Comparison of ENCODE assay signal across 23 cellular contexts in the genomic region with DNA sequence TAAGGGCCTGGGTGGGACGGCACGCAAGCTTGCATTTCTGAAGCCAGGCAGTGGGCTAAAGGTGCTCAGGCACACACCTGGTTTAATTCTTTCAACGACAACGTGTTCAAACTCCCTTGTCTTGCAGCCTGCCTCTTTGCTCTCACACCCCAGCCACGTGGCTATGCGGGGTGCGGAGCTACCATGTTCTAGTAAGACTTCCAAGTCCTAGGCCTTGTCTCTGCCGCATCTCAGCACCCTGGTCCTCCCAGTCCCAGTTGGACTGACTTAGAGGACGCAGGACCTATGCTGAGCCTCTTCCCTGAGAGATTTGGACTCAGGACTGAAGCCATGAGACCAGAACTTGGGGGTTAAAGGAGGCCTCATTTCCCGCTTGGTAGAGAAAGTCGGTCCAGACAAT.
"Had no signal": no experiment of that assay in that cellular context is flagged by ENCODE, and none has a peak within 500 bp of the region (broad histone marks: within the 10 kb centered on the region; RNA-seq: fewer than 3 reads in every experiment).

No MANE protein-coding gene starts in this region.

- DNase-seq: activated B cell treated with CpG ODN at 0.5 μM for 24 hours; activated CD4-positive, alpha-beta T cell treated with anti-CD3 and anti-CD28 coated beads for 1 hour; activated CD4-positive, alpha-beta T cell treated with anti-CD3 and anti-CD28 coated beads, Interleukin-2, amount 10 ng/mL, durations not matched to agents 24 days and 14 days; activated CD4-positive, alpha-beta T cell treated with anti-CD3 and anti-CD28 coated beads, Interleukin-2, amount 50 U/mL, for 48 hours; activated effector memory CD4-positive, alpha-beta T cell treated with anti-CD3 and anti-CD28 coated beads, Interleukin-2, amount 50 U/mL, for 16 hours; activated naive CD4-positive, alpha-beta T cell treated with Interleukin-2 at 50 U/mL for 16 hours; activated T-cell treated with anti-CD3 and anti-CD28 coated beads, Interleukin-2, amount 50 U/mL, for 4 hours; brain microvascular endothelial cell; cerebellar nuclear complex; KG1; NCI-H1092; NCI-H1694; NCI-H2029; NCI-H345; NCI-H510A; PC-3; SIG-M5; T-cell; T-helper 2 cell; T1000 had no signal

- H3K4me1 Mint-ChIP-seq: T-cell had no signal

- H3K36me3 Mint-ChIP-seq: activated naive CD8-positive, alpha-beta T cell; T-cell had no signal

- H3K36me3 ChIP-seq: brain microvascular endothelial cell, cardiac muscle cell had no signal

- ATAC-seq: activated T-cell treated with anti-CD3 and anti-CD28 coated beads, Interleukin-2, amount 50 U/mL, for 4 hours; PC-3; T-cell had no signal

- H3K4me3 Mint-ChIP-seq: activated B cell treated with CpG ODN at 0.5 μM for 24 hours; activated CD4-positive, alpha-beta T cell treated with anti-CD3 and anti-CD28 coated beads, Interleukin-2, amount 10 ng/mL, durations not matched to agents 24 days and 14 days; activated naive CD8-positive, alpha-beta T cell; activated T-cell treated with anti-CD3 and anti-CD28 coated beads, Interleukin-2, amount 50 U/mL, for 4 hours; T-cell had no signal

- H3K27me3 ChIP-seq: brain microvascular endothelial cell had no signal

- H3K4me3 ChIP-seq: cardiac muscle cell had no signal

- H3K27ac ChIP-seq: brain microvascular endothelial cell, cardiac muscle cell had no signal

- H3K9me3 Mint-ChIP-seq: activated B cell treated with CpG ODN at 0.5 μM for 24 hours; activated CD4-positive, alpha-beta T cell treated with anti-CD3 and anti-CD28 coated beads, Interleukin-2, amount 10 ng/mL, durations not matched to agents 24 days and 14 days; activated T-cell treated with anti-CD3 and anti-CD28 coated beads, Interleukin-2, amount 50 U/mL, for 4 hours; IgD-negative memory B cell; T-cell had no signal

- H3K27ac Mint-ChIP-seq: activated B cell treated with CpG ODN at 0.5 μM for 24 hours; activated CD4-positive, alpha-beta T cell treated with anti-CD3 and anti-CD28 coated beads, Interleukin-2, amount 10 ng/mL, durations not matched to agents 24 days and 14 days; activated naive CD8-positive, alpha-beta T cell; T-cell had no signal

- H3K27me3 Mint-ChIP-seq: activated B cell treated with CpG ODN at 0.5 μM for 24 hours; activated CD4-positive, alpha-beta T cell treated with anti-CD3 and anti-CD28 coated beads, Interleukin-2, amount 10 ng/mL, durations not matched to agents 24 days and 14 days; activated naive CD8-positive, alpha-beta T cell; IgD-negative memory B cell; T-cell had no signal
